ENCODE assay signal across 8 cellular contexts in genomic region chr6:32154514-32155161, GRCh38. TPM values are rescaled to one million over a fixed set of nuclear protein-coding genes. Genes with fewer than 3 reads are reported as not detected.
DNase-seq lines count a peak whose midpoint lies in the region; ATAC-seq lines count a peak whose summit lies in the region.

No MANE protein-coding gene starts in this region.

- ATAC-seq in HG03045 (IDR thresholded peaks at IDR 0.05; ENCODE audit: unreplicated experiment): peak; percentile 63
- no peak for ATAC-seq in HG02938 (IDR thresholded peaks at IDR 0.05; ENCODE audit: unreplicated experiment)

- peak; percentile 75 for DNase-seq in Daoy (ENCODE audit: low read depth)
- DNase-seq in NCI-H526 (lab: John Stamatoyannopoulos, UW): peak; percentile 53 to 83
- DNase-seq in activated CD4-positive, alpha-beta T cell treated with anti-CD3 and anti-CD28 coated beads, Interleukin-2, amount 50 U/mL, for 48 hours: peak; percentile 62 to 71
- peak; percentile 74 for DNase-seq in ecto neural progenitor cell (ENCODE audit: low spot score)
- DNase-seq in lung microvascular endothelial cell (ENCODE audit: low read depth in 2 of 2): peak; percentile 71 to 89
- DNase-seq in stimulated activated CD8-positive, alpha-beta memory T cell treated with anti-CD3 and anti-CD28 coated beads, Interleukin-15, amount 100 ng/mL, for 4 hours (ENCODE audit: low read depth in 2 of 2): peak; percentile 26 to 38

RNA-seq across cellular contexts. Expression of gene PPT2, which starts 0.7 kb away (rescaled TPM):
- total RNA-seq in Daoy (2014; rRNA removed; shearing (Covaris generic)): 29.4 and 145 TPM in 2 replicates
- total RNA-seq in lung microvascular endothelial cell: 26.8 and 53.4 TPM in 2 replicates

RNA-seq across cellular contexts. Expression of gene PRRT1, which starts 2.9 kb away (rescaled TPM):
- not detected in 2 replicates for total RNA-seq in Daoy (2014; rRNA removed; shearing (Covaris generic))
- total RNA-seq in lung microvascular endothelial cell: 0.20 TPM in 1 of 2 replicates, not detected in the other

RNA-seq across cellular contexts. Expression of gene EGFL8, which starts 9.8 kb away (rescaled TPM):
- 0.21 and 2.2 TPM in 2 replicates for total RNA-seq in Daoy (2014; rRNA removed; shearing (Covaris generic))
- total RNA-seq in lung microvascular endothelial cell: 0.65 and 1.2 TPM in 2 replicates

RNA-seq across cellular contexts. Expression of gene AGPAT1, which starts 21.2 kb away (rescaled TPM):
- total RNA-seq in Daoy (2014; rRNA removed; shearing (Covaris generic)): 37.4 and 42.6 TPM in 2 replicates
- 8.3 and 11.9 TPM in 2 replicates for total RNA-seq in lung microvascular endothelial cell

RNA-seq across cellular contexts. Expression of gene RNF5, which starts 23.6 kb away (rescaled TPM):
- 70.4 and 80.2 TPM in 2 replicates for total RNA-seq in Daoy (2014; rRNA removed; shearing (Covaris generic))
- 38.6 and 57.1 TPM in 2 replicates for total RNA-seq in lung microvascular endothelial cell
